In genomic region chr12:32881107-32881506, GRCh38 we compare ENCODE assay signal across 13 cellular contexts. TPM values are rescaled to one million over a fixed set of nuclear protein-coding genes. Genes with fewer than 3 reads are reported as not detected.
A peak's percentile ranks its signal among the peaks of the same experiment; 100 is the strongest.
DNase-seq lines count a peak whose midpoint lies in the region; ATAC-seq and TF ChIP-seq lines count a peak whose summit lies in the region.
"Had no signal": no experiment of that assay in that cellular context is flagged by ENCODE, and none has a peak within 500 bp of the region (broad histone marks: within the 10 kb centered on the region; RNA-seq: fewer than 3 reads in every experiment).

No MANE protein-coding gene starts in this region.

- ATAC-seq in heart left ventricle (peak in 1 of 4 donors; percentile 45), left cardiac atrium (no peak), left lobe of liver (peak; percentile 59), HG03196 (IDR thresholded peaks at IDR 0.05; ENCODE audit: unreplicated experiment) (no peak), GM21526 (IDR thresholded peaks at IDR 0.05; ENCODE audit: low FRiP score, unreplicated experiment) (no peak)
- ATAC-seq: K562 had no signal

- TF ChIP-seq CTCF in heart left ventricle (IDR thresholded peaks at IDR 0.05) (no peak), fibroblast of villous mesenchyme (IDR thresholded peaks at IDR 0.05; ENCODE audit: insufficient read depth, low read depth, low read length) (no peak)

- DNase-seq in heart left ventricle: peak in 2 of 5 donors; percentile 41 to 54
- no peak for DNase-seq in left cardiac atrium
- DNase-seq in fibroblast of villous mesenchyme (ENCODE audit: low read depth): peak; percentile 57
- DNase-seq in left lobe of liver (ENCODE audit: low spot score): no peak
- no peak for DNase-seq in NCI-H1092 (lab: John Stamatoyannopoulos, UW)
- DNase-seq in T1000 (lab: John Stamatoyannopoulos, UW): no peak
- DNase-seq: NCI-H1694 treated with DMSO at 0.1 percent for 48 hours, NCI-H526 had no signal

- no peaks in the 10 kb centered on the region for H3K27me3 ChIP-seq in heart left ventricle

- H3K4me3 ChIP-seq in heart left ventricle (no peak overlapping the region), fibroblast of villous mesenchyme (ENCODE audit: low read depth, low read length) (no peak overlapping the region)
- H3K4me3 ChIP-seq: K562 had no signal

- H3K9me3 ChIP-seq in heart left ventricle: no peaks in the 10 kb centered on the region

- intact Hi-C loops in heart left ventricle (cut with DNase I): no loop called here
- intact Hi-C loops in left cardiac atrium (cut with DNase I): no loop called here

- H3K36me3 ChIP-seq in heart left ventricle: peaks cover 0 to 7% (median 0%) of the 10 kb centered on the region in 9 donors

- no peak for TF ChIP-seq POLR2A in heart left ventricle (IDR thresholded peaks at IDR 0.05)

- 21 to 25% (median 22%) methylated on average over 3 of the region's 3 CpGs for WGBS in heart left ventricle, 4 donors

- H3K27ac ChIP-seq in heart left ventricle: peak overlapping the region; percentile 54 to 97 (median 86)
- H3K27ac ChIP-seq: C4-2B had no signal

- H3K4me1 ChIP-seq in heart left ventricle: peaks cover 0 to 67% (median 11%) of the 10 kb centered on the region in 12 donors

RNA-seq across cellular contexts. Expression of gene PKP2, which starts 15.5 kb away (rescaled TPM):
- total RNA-seq in heart left ventricle (100 to 1,000 TPM; 269 to 576 (median 402) TPM), left cardiac atrium (100 to 1,000 TPM; 124 to 148 TPM), fibroblast of villous mesenchyme (2.3 and 9.5 TPM in 2 replicates), left lobe of liver (21.4 TPM)
- polyA plus RNA-seq in heart left ventricle: 100 to 1,000 TPM; 111 to 206 TPM
- total RNA-seq: SK-MEL-5 had no signal
